In genomic region chr10:131310904-131311660, GRCh38 we compare ENCODE assay signal across 12 cellular contexts. TPM values are rescaled to one million over a fixed set of nuclear protein-coding genes. Genes with fewer than 3 reads are reported as not detected.
A peak's percentile ranks its signal among the peaks of the same experiment; 100 is the strongest.
DNase-seq lines count a peak whose midpoint lies in the region; ATAC-seq and TF ChIP-seq lines count a peak whose summit lies in the region.
"Had no signal": no experiment of that assay in that cellular context is flagged by ENCODE, and none has a peak within 500 bp of the region (broad histone marks: within the 10 kb centered on the region; RNA-seq: fewer than 3 reads in every experiment).

No MANE protein-coding gene starts in this region.

- H3K4me3 Mint-ChIP-seq in natural killer cell treated with Interleukin-12 subunit alpha and Interleukin-12 subunit beta and Interleukin-15 and Interleukin-18, amount 100 ng/mL, for 72 hours, result peak overlapping the region; percentile 40
- no peak overlapping the region for H3K4me3 Mint-ChIP-seq in natural killer cell

- peak in 1 of 2 donors; percentile 26 for ATAC-seq in natural killer cell treated with Interleukin-12 subunit alpha and Interleukin-12 subunit beta and Interleukin-15 and Interleukin-18, amount 100 ng/mL, for 72 hours
- ATAC-seq in natural killer cell (no peak), GM19324 (IDR thresholded peaks at IDR 0.05; ENCODE audit: low FRiP score, unreplicated experiment) (no peak)

- no peaks in the 10 kb centered on the region for H3K9me3 ChIP-seq in mesodermal cell (ENCODE audit: control insufficient read depth, low read length)
- H3K9me3 ChIP-seq: pancreas, transverse colon had no signal

- H3K36me3 ChIP-seq in mesodermal cell (ENCODE audit: control insufficient read depth, insufficient read depth, low read length), result no peaks in the 10 kb centered on the region
- no peaks in the 10 kb centered on the region for H3K36me3 ChIP-seq in urinary bladder (ENCODE audit: insufficient read depth)
- H3K36me3 ChIP-seq: pancreas, transverse colon had no signal

- H3K4me1 Mint-ChIP-seq in natural killer cell treated with Interleukin-12 subunit alpha and Interleukin-12 subunit beta and Interleukin-15 and Interleukin-18, amount 100 ng/mL, for 72 hours (ENCODE audit: low read depth in 2 of 2), result peaks cover 3 to 6% of the 10 kb centered on the region in 2 donors
- peaks cover 0 to 4% of the 10 kb centered on the region in 2 donors for H3K4me1 Mint-ChIP-seq in natural killer cell

- DNase-seq in natural killer cell treated with Interleukin-12 subunit alpha and Interleukin-12 subunit beta and Interleukin-15 and Interleukin-18, amount 100 ng/mL, for 72 hours (ENCODE audit: low spot score), result no peak
- DNase-seq in natural killer cell (no peak), coronary artery (ENCODE audit: low spot score) (no peak), HuH-7 (ENCODE audit: low spot score) (no peak)
- DNase-seq in activated CD4-positive, alpha-beta T cell treated with anti-CD3 and anti-CD28 coated beads, Interleukin-2, amount 50 U/mL, for 4 hours, result no peak
- DNase-seq: Caco-2, transverse colon had no signal

- 1% methylated on average over 61 to 98 of the region's 104 CpGs for WGBS in mesodermal cell (ENCODE audit: insufficient coverage in 2 of 2), 2 experiments
- WGBS in urinary bladder, result 1% methylated on average over 104 of the region's 104 CpGs

- H3K27ac Mint-ChIP-seq in natural killer cell treated with Interleukin-12 subunit alpha and Interleukin-12 subunit beta and Interleukin-15 and Interleukin-18, amount 100 ng/mL, for 72 hours, result no peak overlapping the region
- H3K27ac Mint-ChIP-seq in natural killer cell, result no peak overlapping the region

- no peaks in the 10 kb centered on the region for H3K36me3 Mint-ChIP-seq in natural killer cell treated with Interleukin-12 subunit alpha and Interleukin-12 subunit beta and Interleukin-15 and Interleukin-18, amount 100 ng/mL, for 72 hours
- peaks cover 7% of the 10 kb centered on the region for H3K36me3 Mint-ChIP-seq in natural killer cell

- H3K4me3 ChIP-seq in coronary artery (peak overlapping the region; percentile 47), mesodermal cell (ENCODE audit: extremely low read depth, insufficient read depth, low read length, poor library complexity, severe bottlenecking) (peak overlapping the region; percentile 31), urinary bladder (ENCODE audit: low read depth, low read length) (peak overlapping the region; percentile 45)

- intact Hi-C loops in natural killer cell (cut with micrococcal nuclease), result no loop called here

- H3K27ac ChIP-seq in coronary artery, result no peak overlapping the region
- no peak overlapping the region for H3K27ac ChIP-seq in mesodermal cell (ENCODE audit: low read depth, low read length, severe bottlenecking)
- no peak overlapping the region for H3K27ac ChIP-seq in urinary bladder (ENCODE audit: low read depth)
- H3K27ac ChIP-seq: HL-60, pancreas, transverse colon had no signal

- TF ChIP-seq CTCF in natural killer cell (IDR thresholded peaks at IDR 0.05) (no peak), coronary artery (IDR thresholded peaks at IDR 0.05) (no peak)

- no peaks in the 10 kb centered on the region for H3K4me1 ChIP-seq in mesodermal cell (ENCODE audit: control insufficient read depth, insufficient read depth, low read length, poor library complexity, severe bottlenecking)
- peaks cover 6% of the 10 kb centered on the region for H3K4me1 ChIP-seq in urinary bladder (ENCODE audit: insufficient read depth)
- H3K4me1 ChIP-seq: Caco-2 had no signal

- H3K9me3 Mint-ChIP-seq in natural killer cell treated with Interleukin-12 subunit alpha and Interleukin-12 subunit beta and Interleukin-15 and Interleukin-18, amount 100 ng/mL, for 72 hours, result no peaks in the 10 kb centered on the region
- H3K9me3 Mint-ChIP-seq in natural killer cell, result no peaks in the 10 kb centered on the region

- peaks cover 33 to 36% of the 10 kb centered on the region in 2 donors for H3K27me3 Mint-ChIP-seq in natural killer cell treated with Interleukin-12 subunit alpha and Interleukin-12 subunit beta and Interleukin-15 and Interleukin-18, amount 100 ng/mL, for 72 hours
- H3K27me3 Mint-ChIP-seq in natural killer cell (ENCODE audit: low read depth in 2 of 2), result peaks cover 18 to 56% of the 10 kb centered on the region in 2 donors

RNA-seq across cellular contexts. Expression of gene TCERG1L, which starts 0.4 kb away (rescaled TPM):
- under 1 TPM; 0.10 to 0.81 TPM for total RNA-seq in natural killer cell treated with Interleukin-12 subunit alpha and Interleukin-12 subunit beta and Interleukin-15 and Interleukin-18, amount 100 ng/mL, for 72 hours
- total RNA-seq in natural killer cell, result under 1 TPM in 1 of 3 donors, not detected in 2; 0.48 TPM
- 1.1 TPM for polyA plus RNA-seq in mesodermal cell (2013, experiment 1 of 2)
- 1.3 TPM for polyA plus RNA-seq in mesodermal cell (2013, experiment 2 of 2)
- total RNA-seq in urinary bladder, result 0.32 TPM
- polyA plus RNA-seq in urinary bladder, result 0.11 TPM
- total RNA-seq: Caco-2 had no signal
